8 cellular contexts compared by ENCODE assay signal in genomic region chr6:39029156-39030011, GRCh38. TPM values are rescaled to one million over a fixed set of nuclear protein-coding genes. Genes with fewer than 3 reads are reported as not detected.
DNase-seq lines count a peak whose midpoint lies in the region; ATAC-seq, FAIRE-seq and TF ChIP-seq lines count a peak whose summit lies in the region.

No MANE protein-coding gene starts in this region.

- no peak overlapping the region for H4K8ac ChIP-seq in mesendoderm (ENCODE audit: low read depth, low read length)

- no peak for TF ChIP-seq POLR2A in tibial nerve (IDR thresholded peaks at IDR 0.05)

- WGBS in mesendoderm (ENCODE audit: extremely low coverage, insufficient coverage, low lambda C conversion rate), result no CpG with 5 or more reads among the region's 13 CpGs
- WGBS in tibial nerve, 2 donors, result 74 to 80% methylated on average over 13 of the region's 13 CpGs

- H3K9ac ChIP-seq in mesendoderm (ENCODE audit: low read length), result no peak overlapping the region

- TF ChIP-seq EP300 in tibial nerve (IDR thresholded peaks at IDR 0.05), result no peak

- no peak overlapping the region for H3K56ac ChIP-seq in mesendoderm (ENCODE audit: low read length)

- no peaks in the 10 kb centered on the region for H3K4me1 ChIP-seq in HAP-1
- H3K4me1 ChIP-seq in mesendoderm (ENCODE audit: control insufficient read depth, low read depth, low read length), result peaks cover 6% of the 10 kb centered on the region
- no peaks in the 10 kb centered on the region for H3K4me1 ChIP-seq in tibial nerve

- H2BK5ac ChIP-seq in mesendoderm (ENCODE audit: low read length), result no peak overlapping the region

- no peak overlapping the region for H2AK5ac ChIP-seq in mesendoderm (ENCODE audit: low read length)

- ATAC-seq in HG03039 (IDR thresholded peaks at IDR 0.05; ENCODE audit: unreplicated experiment), result no peak

- no peak overlapping the region for H3K18ac ChIP-seq in mesendoderm (ENCODE audit: low read length)

- H3K27me3 ChIP-seq in HAP-1 (ENCODE audit: low read depth), result peaks cover 14% of the 10 kb centered on the region
- H3K27me3 ChIP-seq in brain microvascular endothelial cell (replicated peaks), result no peaks in the 10 kb centered on the region
- H3K27me3 ChIP-seq in mesendoderm (ENCODE audit: insufficient read depth, low read length, poor library complexity), result no peaks in the 10 kb centered on the region
- H3K27me3 ChIP-seq in tibial nerve, result peaks cover 0 to 5% of the 10 kb centered on the region in 2 donors

- no peak overlapping the region for H3K4me3 ChIP-seq in HAP-1
- no peak overlapping the region for H3K4me3 ChIP-seq in brain microvascular endothelial cell (ENCODE audit: low read depth, low read length)
- H3K4me3 ChIP-seq in mesendoderm (ENCODE audit: low read length), result no peak overlapping the region
- H3K4me3 ChIP-seq in tibial nerve, result no peak overlapping the region

- FAIRE-seq in D721Med (lab: Jason Lieb, UNC), result no peak

- in situ Hi-C loops in HAP-1 (cut with MboI; ENCODE audit: low sequenced_read_pairs), result no loop called here
- in situ Hi-C loops in SK-MEL-5 (cut with HindIII; ENCODE audit: low pct_unique_long_range_greater_than_20kb, low sequenced_read_pairs), result no loop called here
- in situ Hi-C loops in brain microvascular endothelial cell (cut with HindIII; ENCODE audit: low pct_ligation_motif_present, low sequenced_read_pairs), result no loop called here

- no peak overlapping the region for H3K4ac ChIP-seq in mesendoderm (ENCODE audit: low read depth, low read length)

- no peak overlapping the region for H2BK120ac ChIP-seq in mesendoderm (ENCODE audit: low read depth, low read length)

- H3K79me1 ChIP-seq in mesendoderm (ENCODE audit: low read length), result no peaks in the 10 kb centered on the region

- H3K79me2 ChIP-seq in mesendoderm (ENCODE audit: control insufficient read depth, insufficient read depth, low read length), result no peaks in the 10 kb centered on the region

- H3K9me3 ChIP-seq in HAP-1 (no peaks in the 10 kb centered on the region), tibial nerve (no peaks in the 10 kb centered on the region)

- no peak overlapping the region for H4K5ac ChIP-seq in mesendoderm (ENCODE audit: low read length)

- H2BK15ac ChIP-seq in mesendoderm (replicated peaks; ENCODE audit: low read depth), result no peak overlapping the region

- H3K27ac ChIP-seq in brain microvascular endothelial cell (no peak overlapping the region), mesendoderm (ENCODE audit: low read depth, low read length) (no peak overlapping the region), tibial nerve (no peak overlapping the region), caudate nucleus (ENCODE audit: low read depth, low read length) (no peak overlapping the region)

- H3K36me3 ChIP-seq in HAP-1 (replicated peaks) (no peaks in the 10 kb centered on the region), brain microvascular endothelial cell (replicated peaks) (no peaks in the 10 kb centered on the region), mesendoderm (ENCODE audit: control insufficient read depth, insufficient read depth, low read length) (no peaks in the 10 kb centered on the region), tibial nerve (no peaks in the 10 kb centered on the region)

- no peak overlapping the region for H3K23ac ChIP-seq in mesendoderm (ENCODE audit: low read length)

- no peak overlapping the region for H3K4me2 ChIP-seq in mesendoderm (ENCODE audit: low read length)

- TF ChIP-seq CTCF in D721Med (IDR thresholded peaks at IDR 0.05; ENCODE audit: insufficient read depth, missing control alignments), result peak; percentile 66
- peak; percentile 80 for TF ChIP-seq CTCF in brain microvascular endothelial cell (IDR thresholded peaks at IDR 0.05; ENCODE audit: low read depth, low read length, missing control alignments)
- TF ChIP-seq CTCF in tibial nerve (IDR thresholded peaks at IDR 0.05), result peak in 2 of 5 experiments; percentile 12 to 36

- no peak for DNase-seq in D721Med (ENCODE audit: insufficient read length, low spot score)
- DNase-seq in HAP-1 (ENCODE audit: low spot score in 2 of 2), result peak; percentile 10 to 73
- DNase-seq in SK-MEL-5 (ENCODE audit: low read depth, low spot score), result peak; percentile 52
- peak; percentile 3 for DNase-seq in brain microvascular endothelial cell
- DNase-seq in mesendoderm, result peak; percentile 72
- no peak for DNase-seq in tibial nerve (ENCODE audit: low spot score in 2 of 2)
- DNase-seq in caudate nucleus (lab: John Stamatoyannopoulos, UW), result no peak

RNA-seq across cellular contexts. Expression of gene GLP1R, which starts 19.2 kb away (rescaled TPM):
- total RNA-seq in SK-MEL-5 (2014; rRNA removed; shearing (Covaris generic)), result not detected in 2 replicates
- polyA plus RNA-seq in SK-MEL-5 (2015; cell fraction: cytosol; rRNA removed), result not detected in 2 replicates
- not detected in 2 replicates for polyA plus RNA-seq in SK-MEL-5 (2015; cell fraction: nucleus; rRNA removed)
- polyA plus RNA-seq in mesendoderm (2013, experiment 1 of 2), result 0.31 TPM
- polyA plus RNA-seq in mesendoderm (2013, experiment 2 of 2), result 0.39 TPM
- 1 to 10 TPM in 2 of 4 donors, under 1 TPM in 2; 0.20 to 4.2 (median 1.3) TPM for total RNA-seq in tibial nerve

Comparison
In these comparisons a context has a peak if more than half of its experiments do, and no peak if none do; other contexts are left out.
1. DNase-seq: peak in HAP-1 (2 of 2), SK-MEL-5 (single experiment), brain microvascular endothelial cell (single experiment) and mesendoderm (single experiment); none in D721Med (single experiment), tibial nerve (0 of 2) and caudate nucleus (0 of 61).